ENCODE assay signal across 1 cellular context in the genomic region with DNA sequence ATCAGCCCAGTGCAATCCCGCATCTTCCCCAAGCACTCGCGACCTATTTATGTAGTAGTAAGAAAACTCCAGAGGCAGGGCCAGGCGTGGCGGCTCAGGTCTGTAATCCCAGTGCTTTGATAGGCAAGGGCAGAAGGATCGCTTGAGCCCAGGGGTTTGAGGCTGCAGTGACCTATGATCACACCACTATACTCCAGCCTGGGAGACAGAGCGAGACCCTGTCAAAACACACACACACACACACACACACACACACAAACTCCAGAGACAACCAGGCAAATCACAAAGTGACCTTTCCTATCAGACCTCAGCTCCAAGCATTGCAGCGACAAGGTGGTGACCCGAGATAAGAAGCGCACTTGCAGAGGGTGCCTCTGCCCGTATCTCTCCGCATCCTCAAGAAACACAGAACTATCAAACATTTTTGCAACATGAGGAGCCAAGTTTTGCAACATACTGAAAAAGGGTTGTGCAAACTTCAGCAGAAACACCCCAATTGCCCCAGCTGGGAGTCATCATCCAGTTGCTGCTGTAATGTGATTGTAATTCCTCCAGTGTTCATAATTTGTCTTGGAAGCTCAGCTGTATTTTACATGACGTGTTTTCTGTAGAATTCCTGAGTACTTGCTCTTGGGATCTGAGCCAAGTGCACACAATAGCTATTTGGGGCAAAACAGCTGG.
A peak's percentile ranks its signal among the peaks of the same experiment; 100 is the strongest.
TF ChIP-seq lines count a peak whose summit lies in the region.

No MANE protein-coding gene starts in this region.

TF ChIP-seq in IMR-90, 13 proteins besides CTCF, POLR2A, EP300 and RAD21 (continued from another document):
- TF ChIP-seq ELK1 (IDR thresholded peaks at IDR 0.05; ENCODE audit: borderline replicate concordance, low read depth, low read length): no peak
- TF ChIP-seq, protein P1, sequence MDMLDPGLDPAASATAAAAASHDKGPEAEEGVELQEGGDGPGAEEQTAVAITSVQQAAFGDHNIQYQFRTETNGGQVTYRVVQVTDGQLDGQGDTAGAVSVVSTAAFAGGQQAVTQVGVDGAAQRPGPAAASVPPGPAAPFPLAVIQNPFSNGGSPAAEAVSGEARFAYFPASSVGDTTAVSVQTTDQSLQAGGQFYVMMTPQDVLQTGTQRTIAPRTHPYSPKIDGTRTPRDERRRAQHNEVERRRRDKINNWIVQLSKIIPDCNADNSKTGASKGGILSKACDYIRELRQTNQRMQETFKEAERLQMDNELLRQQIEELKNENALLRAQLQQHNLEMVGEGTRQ (IDR thresholded peaks at IDR 0.05; ENCODE audit: low read depth, low read length): 0 out of 2 replicates have a peak, but pooled peaks have one; percentile 10
- peak; percentile 35 for TF ChIP-seq RCOR1 (IDR thresholded peaks at IDR 0.05; ENCODE audit: insufficient replicate concordance, low read length)
- peak; percentile 13; the same call in 1 of the 2 replicates for TF ChIP-seq SMC3 (IDR thresholded peaks at IDR 0.05; ENCODE audit: low read depth, low read length)
- peak; percentile 85 for TF ChIP-seq MAFK (IDR thresholded peaks at IDR 0.05; ENCODE audit: low read depth, low read length)
- peak; percentile 31; the same call in 1 of the 2 replicates for TF ChIP-seq BHLHE40 (IDR thresholded peaks at IDR 0.05; ENCODE audit: low read depth, low read length)
- TF ChIP-seq FOS (IDR thresholded peaks at IDR 0.05; ENCODE audit: low read depth, low read length): peak; percentile 82
- no peak; the same call in 1 of the 2 replicates for TF ChIP-seq NFE2L2 (IDR thresholded peaks at IDR 0.05; ENCODE audit: low read depth, low read length)
